Comparison of ENCODE assay signal across 10 cellular contexts in genomic region chr2:112725545-112726457, GRCh38. TPM values are rescaled to one million over a fixed set of nuclear protein-coding genes. Genes with fewer than 3 reads are reported as not detected.
A peak's percentile ranks its signal among the peaks of the same experiment; 100 is the strongest.
DNase-seq lines count a peak whose midpoint lies in the region; ATAC-seq, FAIRE-seq and TF ChIP-seq lines count a peak whose summit lies in the region.
"Had no signal": no experiment of that assay in that cellular context is flagged by ENCODE, and none has a peak within 500 bp of the region (broad histone marks: within the 10 kb centered on the region; RNA-seq: fewer than 3 reads in every experiment).

No MANE protein-coding gene starts in this region.

- TF ChIP-seq POLR2A in stomach (IDR thresholded peaks at IDR 0.05): no peak

- no peaks in the 10 kb centered on the region for H3K36me3 Mint-ChIP-seq in HFFc6 (ENCODE audit: low read depth)

- peaks cover 16% of the 10 kb centered on the region; the same call in 1 of the 2 replicates for H3K4me1 Mint-ChIP-seq in HFFc6 (ENCODE audit: low read depth)

- H3K4me3 ChIP-seq in H7 (ENCODE audit: insufficient read depth, low read depth, low read length) (no peak overlapping the region), liver (ENCODE audit: low read depth in 1 of 3, low read length in 3 of 3) (no peak overlapping the region), stomach (no peak overlapping the region)

- TF ChIP-seq EP300 in Ishikawa (IDR thresholded peaks at IDR 0.05; ENCODE audit: borderline replicate concordance): no peak
- TF ChIP-seq EP300 in stomach (IDR thresholded peaks at IDR 0.05): no peak

- no peaks in the 10 kb centered on the region for H3K9me3 Mint-ChIP-seq in HFFc6

- H3K9ac ChIP-seq in liver (ENCODE audit: low read depth in 1 of 2, low read length in 2 of 2): no peak overlapping the region

- no peak overlapping the region for H3K27ac ChIP-seq in liver (ENCODE audit: low read depth in 1 of 2, low read length in 2 of 2)
- no peak overlapping the region for H3K27ac ChIP-seq in stomach

- DNase-seq in GM18507 (ENCODE audit: extremely low spot score, insufficient read length, low read depth) (no peak), H7 (peak; percentile 63), NCI-H524 (lab: John Stamatoyannopoulos, UW) (no peak), HFFc6 (no peak), stomach (no peak)

- TF ChIP-seq CTCF in liver (IDR thresholded peaks at IDR 0.05; ENCODE audit: low read depth, low read length, missing input control) (peak; percentile 1), HFFc6 (IDR thresholded peaks at IDR 0.05) (no peak), stomach (IDR thresholded peaks at IDR 0.05) (no peak)

- H3K4me1 ChIP-seq in liver (ENCODE audit: control insufficient read depth in 4 of 4, insufficient read depth in 4 of 4, low read length in 3 of 4) (peaks cover 0 to 2% (median 0%) of the 10 kb centered on the region in 4 donors), stomach (peaks cover 0 to 9% (median 4%) of the 10 kb centered on the region in 4 donors)

- no peaks in the 10 kb centered on the region for H3K36me3 ChIP-seq in H7 (replicated peaks; ENCODE audit: control insufficient read depth, insufficient read depth, low read length)
- no peaks in the 10 kb centered on the region for H3K36me3 ChIP-seq in liver (ENCODE audit: control insufficient read depth in 4 of 4, insufficient read depth in 3 of 4, low read depth in 1 of 4, low read length in 3 of 4)
- no peaks in the 10 kb centered on the region for H3K36me3 ChIP-seq in stomach

- H3K27ac Mint-ChIP-seq in HFFc6: no peak overlapping the region

- no peak for ATAC-seq in GM19463 (IDR thresholded peaks at IDR 0.05; ENCODE audit: unreplicated experiment)

- H3K9me3 ChIP-seq in liver (ENCODE audit: control insufficient read depth in 4 of 4, low read length in 3 of 4): no peaks in the 10 kb centered on the region
- no peaks in the 10 kb centered on the region for H3K9me3 ChIP-seq in stomach

- peaks cover under 1% of the 10 kb centered on the region; the same call in 1 of the 2 replicates for H3K27me3 Mint-ChIP-seq in HFFc6 (ENCODE audit: insufficient read depth)

- H3K4me3 Mint-ChIP-seq in HFFc6: no peak overlapping the region

- FAIRE-seq in GM18507 (lab: Jason Lieb, UNC): peak; percentile 48
- FAIRE-seq: colon had no signal

- TF ChIP-seq RAD21 in Ishikawa (IDR thresholded peaks at IDR 0.05; ENCODE audit: low read depth) (no peak), liver (IDR thresholded peaks at IDR 0.05) (no peak)

- intact Hi-C loops in stomach (cut with DNase I; ENCODE audit: low total_unique reads): loop anchor here (5.0 kb wide), 1 partner anchor 98 kb away; no protein-coding TSS in a partner anchor

- H3K27me3 ChIP-seq in H7 (ENCODE audit: control insufficient read depth, insufficient read depth, low read length): no peaks in the 10 kb centered on the region
- H3K27me3 ChIP-seq in liver (ENCODE audit: control insufficient read depth in 4 of 4, insufficient read depth in 4 of 4, low read length in 3 of 4): no peaks in the 10 kb centered on the region
- H3K27me3 ChIP-seq in stomach: peaks cover 0 to 4% (median 0%) of the 10 kb centered on the region in 3 donors

- 92% methylated on average over 15 of the region's 15 CpGs for WGBS in liver
- WGBS in stomach, 5 donors: 72 to 88% (median 87%) methylated on average over 7 to 15 of the region's 15 CpGs

TF ChIP-seq in Ishikawa, 13 proteins besides CTCF, POLR2A, EP300 and RAD21:
- TF ChIP-seq USF1 (IDR thresholded peaks at IDR 0.05) (peak; percentile 82), TAF1 (IDR thresholded peaks at IDR 0.05; ENCODE audit: low read depth) (no peak)

TF ChIP-seq in liver, 16 proteins besides CTCF, POLR2A, EP300 and RAD21:
- TF ChIP-seq EGR1 (IDR thresholded peaks at IDR 0.05; ENCODE audit: low read depth in 2 of 2) (no peak), ZBTB33 (IDR thresholded peaks at IDR 0.05) (no peak), NR2F2 (IDR thresholded peaks at IDR 0.05) (no peak), ATF3 (IDR thresholded peaks at IDR 0.05) (no peak), YY1 (IDR thresholded peaks at IDR 0.05) (no peak), HNF4G (IDR thresholded peaks at IDR 0.05) (no peak), HNF4A (conservative IDR thresholded peaks at IDR 0.05) (no peak), TAF1 (conservative IDR thresholded peaks at IDR 0.05) (no peak), FOXA1 (IDR thresholded peaks at IDR 0.05) (no peak), GABPA (IDR thresholded peaks at IDR 0.05 in 1 of 2, conservative IDR thresholded peaks at IDR 0.05 in 1 of 2) (no peak), SP1 (IDR thresholded peaks at IDR 0.05) (no peak), RXRA (IDR thresholded peaks at IDR 0.05) (no peak), JUND (IDR thresholded peaks at IDR 0.05) (no peak), MAX (IDR thresholded peaks at IDR 0.05) (no peak), FOXA2 (IDR thresholded peaks at IDR 0.05) (no peak), REST (IDR thresholded peaks at IDR 0.05) (no peak)

RNA-seq across cellular contexts. Expression of gene NT5DC4, which starts 5.0 kb away (rescaled TPM):
- not detected in 2 replicates for total RNA-seq in H7 (2014; rRNA removed; shearing (Covaris generic))
- total RNA-seq in liver: 1 to 10 TPM in 1 of 2 donors, not detected in 1; 1.2 TPM
- not detected for polyA plus RNA-seq in liver
- not detected for total RNA-seq in HFFc6 (2021; fragmentation: NEBNext Ultra II Directional; extraction: Animal tissue kit (Norgen Biotek cat#: 25700))
- total RNA-seq in stomach: not detected
- not detected for polyA plus RNA-seq in stomach
- total RNA-seq: occipital lobe had no signal

RNA-seq across cellular contexts. Expression of gene CKAP2L, which starts 38.6 kb away (rescaled TPM):
- total RNA-seq in H7 (2014; rRNA removed; shearing (Covaris generic)): 14.9 and 24.8 TPM in 2 replicates
- total RNA-seq in liver (10 to 100 TPM in 1 of 2 donors, not detected in 1; 15.9 TPM), stomach (1 to 10 TPM; 1.2 to 4.4 (median 2.0) TPM)
- polyA plus RNA-seq in liver (under 1 TPM; 0.19 to 0.91 TPM), stomach (1 to 10 TPM; 1.1 TPM)
- total RNA-seq in HFFc6 (2021; fragmentation: NEBNext Ultra II Directional; extraction: Animal tissue kit (Norgen Biotek cat#: 25700)): 10 to 100 TPM; 10.6 to 35.7 (median 30.2) TPM

RNA-seq across cellular contexts. Expression of gene IL1A, which starts 58.5 kb away (rescaled TPM):
- 0.11 and 0.38 TPM in 2 replicates for total RNA-seq in H7 (2014; rRNA removed; shearing (Covaris generic))
- total RNA-seq in liver (under 1 TPM in 1 of 2 donors, not detected in 1; 0.05 TPM), stomach (not detected)
- polyA plus RNA-seq in liver (not detected), stomach (1 to 10 TPM in 1 of 3 donors, under 1 TPM in 1, not detected in 1; 0.44 to 2.5 TPM)
- total RNA-seq in HFFc6 (2021; fragmentation: NEBNext Ultra II Directional; extraction: Animal tissue kit (Norgen Biotek cat#: 25700)): under 1 TPM in 1 of 6 experiments, not detected in 5; 0.07 TPM
- total RNA-seq: occipital lobe had no signal
